Comparison of ENCODE assay signal across 10 cellular contexts in the genomic region with DNA sequence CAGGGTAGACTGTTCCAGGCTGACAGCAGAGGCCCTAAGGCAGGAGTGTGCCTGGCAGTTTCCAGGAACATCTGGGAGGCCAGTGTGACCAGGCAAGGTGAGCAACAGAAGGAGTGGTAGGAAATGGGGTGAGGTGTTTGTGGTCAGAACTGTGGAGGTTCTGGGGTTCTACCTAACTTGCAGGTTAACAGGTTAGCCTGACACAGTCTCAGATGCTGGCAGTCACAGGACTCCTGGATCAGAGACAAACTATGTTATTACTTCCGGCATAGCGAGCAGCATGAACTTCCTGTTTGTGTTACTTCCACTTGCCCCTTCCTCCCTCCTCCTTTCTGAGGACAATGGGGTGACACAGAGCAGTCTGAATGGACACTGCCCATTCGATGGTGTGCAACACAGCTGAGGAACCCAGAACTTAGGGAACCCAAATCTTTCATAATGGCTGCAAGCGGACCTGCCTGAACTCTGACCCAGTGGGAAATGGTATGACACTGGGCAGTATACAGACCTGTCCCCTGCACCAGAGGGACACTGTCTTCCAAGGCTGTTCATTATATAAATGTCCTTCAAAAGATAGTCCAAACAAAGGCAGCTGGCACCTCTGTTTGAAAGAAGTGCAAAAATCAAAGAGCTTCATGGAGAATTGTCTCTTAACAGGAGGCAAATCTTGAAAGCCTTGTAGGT. TPM values are rescaled to one million over a fixed set of nuclear protein-coding genes. Genes with fewer than 3 reads are reported as not detected.
DNase-seq lines count a peak whose midpoint lies in the region; ATAC-seq and TF ChIP-seq lines count a peak whose summit lies in the region.
"Had no signal": no experiment of that assay in that cellular context is flagged by ENCODE, and none has a peak within 500 bp of the region (broad histone marks: within the 10 kb centered on the region; RNA-seq: fewer than 3 reads in every experiment).

No MANE protein-coding gene starts in this region.

- DNase-seq in left ventricle myocardium inferior (no peak), left ventricle myocardium superior (no peak), activated B cell treated with CpG ODN at 0.5 μM for 24 hours (no peak), globus pallidus (ENCODE audit: low spot score) (peak; percentile 45), type B pancreatic cell (ENCODE audit: extremely low spot score, unreplicated experiment) (no peak), NCI-H146 treated with DMSO at 0.1 percent for 48 hours (lab: John Stamatoyannopoulos, UW; ENCODE audit: unreplicated experiment) (no peak), SJCRH30 (no peak), GM10248 (ENCODE audit: extremely low spot score) (no peak)
- DNase-seq: DMS153 had no signal

- peaks cover 13% of the 10 kb centered on the region for H3K4me1 Mint-ChIP-seq in activated B cell treated with CpG ODN at 0.5 μM for 24 hours
- H3K4me1 Mint-ChIP-seq in type B pancreatic cell (ENCODE audit: unreplicated experiment): peaks cover 6% of the 10 kb centered on the region

- H3K4me3 Mint-ChIP-seq in activated B cell treated with CpG ODN at 0.5 μM for 24 hours (no peak overlapping the region), type B pancreatic cell (no peak overlapping the region)

- H3K9me3 ChIP-seq in left ventricle myocardium inferior (replicated peaks) (peaks cover 3% of the 10 kb centered on the region), SJCRH30 (replicated peaks) (no peaks in the 10 kb centered on the region)

- CTCF ChIA-PET in activated B cell treated with CpG ODN at 0.5 μM for 24 hours (lab: Charles Lee): interaction anchor here (0.9 kb wide), 1 partner anchor 190 kb away, joined by 3 read pairs; no protein-coding TSS in a partner anchor
- CTCF ChIA-PET in GM10248 (lab: Yijun Ruan, JAX): interaction anchor here (1.0 to 1.7 kb wide), 3 partner anchors 27 to 172 kb away, joined by 3 read pairs; a partner anchor contains a TSS

- H3K27ac ChIP-seq in left ventricle myocardium inferior (replicated peaks) (peak overlapping the region; percentile 11), SJCRH30 (no peak overlapping the region)

- no peaks in the 10 kb centered on the region for H3K9me3 Mint-ChIP-seq in activated B cell treated with CpG ODN at 0.5 μM for 24 hours
- no peaks in the 10 kb centered on the region for H3K9me3 Mint-ChIP-seq in type B pancreatic cell

- intact Hi-C loops in left ventricle myocardium inferior (cut with micrococcal nuclease) (no loop called here), left ventricle myocardium superior (cut with micrococcal nuclease) (no loop called here), activated B cell treated with CpG ODN at 0.5 μM for 24 hours (cut with micrococcal nuclease) (loop anchor here (5.0 kb wide), 3 partner anchors 42 to 857 kb away; a partner anchor contains a TSS)

- H3K27ac Mint-ChIP-seq in activated B cell treated with CpG ODN at 0.5 μM for 24 hours (peak overlapping the region; percentile 47), type B pancreatic cell (peak overlapping the region; percentile 20)

- POLR2A ChIA-PET in activated B cell treated with CpG ODN at 0.5 μM for 24 hours (lab: Charles Lee): no interaction called here
- POLR2A ChIA-PET in GM10248 (lab: Yijun Ruan, JAX): no interaction called here

- H3K27me3 ChIP-seq in left ventricle myocardium inferior (ENCODE audit: low read depth): no peaks in the 10 kb centered on the region
- no peaks in the 10 kb centered on the region for H3K27me3 ChIP-seq in SJCRH30

- H3K36me3 Mint-ChIP-seq in activated B cell treated with CpG ODN at 0.5 μM for 24 hours (ENCODE audit: low read depth) (peaks cover 5% of the 10 kb centered on the region), type B pancreatic cell (no peaks in the 10 kb centered on the region)

- H3K36me3 ChIP-seq in left ventricle myocardium inferior (no peaks in the 10 kb centered on the region), SJCRH30 (no peaks in the 10 kb centered on the region)

- no peak for TF ChIP-seq CTCF in left ventricle myocardium inferior (IDR thresholded peaks at IDR 0.05; ENCODE audit: borderline replicate concordance)
- TF ChIP-seq CTCF in activated B cell treated with CpG ODN at 0.5 μM for 24 hours (IDR thresholded peaks at IDR 0.05): no peak
- TF ChIP-seq CTCF in type B pancreatic cell (conservative IDR thresholded peaks at IDR 0.05): no peak
- no peak for TF ChIP-seq CTCF in GM10248 (IDR thresholded peaks at IDR 0.05; ENCODE audit: control extremely low read depth, extremely low read depth, low read depth, missing control alignments)

- peaks cover 35% of the 10 kb centered on the region for H3K4me1 ChIP-seq in left ventricle myocardium inferior
- H3K4me1 ChIP-seq in SJCRH30: no peaks in the 10 kb centered on the region

- peaks cover 4% of the 10 kb centered on the region for H3K27me3 Mint-ChIP-seq in activated B cell treated with CpG ODN at 0.5 μM for 24 hours
- H3K27me3 Mint-ChIP-seq in type B pancreatic cell: no peaks in the 10 kb centered on the region

- H3K4me3 ChIP-seq in left ventricle myocardium inferior: no peak overlapping the region
- H3K4me3 ChIP-seq in SJCRH30: no peak overlapping the region

- ATAC-seq in left ventricle myocardium superior: no peak
- ATAC-seq in activated B cell treated with CpG ODN at 0.5 μM for 24 hours (ENCODE audit: low read depth): no peak
- ATAC-seq: sciatic nerve had no signal

RNA-seq across cellular contexts. Expression of a gene that starts 3.9 kb away (rescaled TPM):
- 84.6 TPM for total RNA-seq in left ventricle myocardium inferior
- 88.1 TPM for total RNA-seq in left ventricle myocardium superior
- total RNA-seq in activated B cell treated with CpG ODN at 0.5 μM for 24 hours: 65.9 and 67.6 TPM in 2 replicates
- 131 and 153 TPM in 2 replicates for total RNA-seq in type B pancreatic cell (ENCODE audit: low replicate concordance)
- total RNA-seq in SJCRH30 (2014; rRNA removed; shearing (Covaris generic)): 128 and 133 TPM in 2 replicates

RNA-seq across cellular contexts. Expression of a gene that starts 27.7 kb away (rescaled TPM):
- total RNA-seq in left ventricle myocardium inferior (6.4 TPM), left ventricle myocardium superior (6.6 TPM), activated B cell treated with CpG ODN at 0.5 μM for 24 hours (18.2 and 22.0 TPM in 2 replicates), type B pancreatic cell (ENCODE audit: low replicate concordance) (17.5 and 18.1 TPM in 2 replicates)
- 5.8 and 6.4 TPM in 2 replicates for total RNA-seq in SJCRH30 (2014; rRNA removed; shearing (Covaris generic))

RNA-seq across cellular contexts. Expression of a gene that starts 41.6 kb away (rescaled TPM):
- 16.8 TPM for total RNA-seq in left ventricle myocardium inferior
- total RNA-seq in left ventricle myocardium superior: 16.3 TPM
- total RNA-seq in activated B cell treated with CpG ODN at 0.5 μM for 24 hours: 8.9 and 10.8 TPM in 2 replicates
- total RNA-seq in type B pancreatic cell (ENCODE audit: low replicate concordance): 5.8 and 8.9 TPM in 2 replicates
- total RNA-seq in SJCRH30 (2014; rRNA removed; shearing (Covaris generic)): 1.5 and 1.8 TPM in 2 replicates

RNA-seq across cellular contexts. Expression of a gene that starts 59.0 kb away (rescaled TPM):
- total RNA-seq in left ventricle myocardium inferior: 99.9 TPM
- 106 TPM for total RNA-seq in left ventricle myocardium superior
- 107 and 118 TPM in 2 replicates for total RNA-seq in activated B cell treated with CpG ODN at 0.5 μM for 24 hours
- 105 and 110 TPM in 2 replicates for total RNA-seq in type B pancreatic cell (ENCODE audit: low replicate concordance)
- total RNA-seq in SJCRH30 (2014; rRNA removed; shearing (Covaris generic)): 123 and 125 TPM in 2 replicates
